Comparison of ENCODE assay signal across 12 cellular contexts in genomic region chrX:115232933-115233496, GRCh38. TPM values are rescaled to one million over a fixed set of nuclear protein-coding genes. Genes with fewer than 3 reads are reported as not detected.
DNase-seq lines count a peak whose midpoint lies in the region; ATAC-seq and TF ChIP-seq lines count a peak whose summit lies in the region.
"Had no signal": no experiment of that assay in that cellular context is flagged by ENCODE, and none has a peak within 500 bp of the region (broad histone marks: within the 10 kb centered on the region; RNA-seq: fewer than 3 reads in every experiment).

No MANE protein-coding gene starts in this region.

- no peak for ATAC-seq in GM18907 (IDR thresholded peaks at IDR 0.05; ENCODE audit: unreplicated experiment)

- H3K4me1 Mint-ChIP-seq in brain, result peaks cover 56% of the 10 kb centered on the region

- intact Hi-C loops in stomach (cut with DNase I; ENCODE audit: low total_unique reads), result no loop called here

- peak overlapping the region; percentile 92 to 97 (median 94) for H3K27ac Mint-ChIP-seq in brain

- H3K27ac ChIP-seq in stomach (peak overlapping the region in 4 of 5 donors; percentile 61 to 80 (median 72)), caudate nucleus (ENCODE audit: low read depth, low read length) (no peak overlapping the region)

- H3K9me3 ChIP-seq in HAP-1 (no peaks in the 10 kb centered on the region), stomach (no peaks in the 10 kb centered on the region)

- H3K36me3 Mint-ChIP-seq in brain, result no peaks in the 10 kb centered on the region

- WGBS in stomach, 5 donors, result 3 to 34% (median 13%) methylated on average over 6 of the region's 6 CpGs

- no peaks in the 10 kb centered on the region for H3K9me3 Mint-ChIP-seq in brain

- DNase-seq in HAP-1 (ENCODE audit: low spot score in 2 of 2) (peak in 1 of 2 experiments; percentile 9), kidney epithelial cell (ENCODE audit: low read depth) (no peak), stomach (no peak), caudate nucleus (lab: John Stamatoyannopoulos, UW) (no peak), NCI-H187 treated with DMSO at 0.1 percent for 48 hours (lab: John Stamatoyannopoulos, UW) (no peak)
- DNase-seq in activated CD8-positive, alpha-beta memory T cell treated with anti-CD3 and anti-CD28 coated beads, Interleukin-2, amount 50 U/mL, for 48 hours, result no peak
- DNase-seq: activated CD4-positive, CD25-positive, alpha-beta regulatory T cell treated with anti-CD3 and anti-CD28 coated beads, Interleukin-2, amount 50 U/mL, for 72 hours; NCI-H524 treated with DMSO at 0.1 percent for 48 hours had no signal

- H3K4me1 ChIP-seq in HAP-1, result peaks cover 46% of the 10 kb centered on the region
- no peaks in the 10 kb centered on the region for H3K4me1 ChIP-seq in stomach

- H3K4me3 Mint-ChIP-seq in brain, result peak overlapping the region; percentile 90 to 99 (median 95)

- TF ChIP-seq EP300 in stomach (IDR thresholded peaks at IDR 0.05), result no peak

- no peaks in the 10 kb centered on the region for H3K27me3 ChIP-seq in HAP-1 (ENCODE audit: low read depth)
- H3K27me3 ChIP-seq in kidney epithelial cell (ENCODE audit: control insufficient read depth, insufficient read depth, low read length), result peaks cover 5% of the 10 kb centered on the region
- H3K27me3 ChIP-seq in stomach, result peaks cover 0 to 20% (median 4%) of the 10 kb centered on the region in 3 donors

- H3K36me3 ChIP-seq in HAP-1 (replicated peaks), result no peaks in the 10 kb centered on the region
- H3K36me3 ChIP-seq in kidney epithelial cell (ENCODE audit: control insufficient read depth, insufficient read depth, low read length), result no peaks in the 10 kb centered on the region
- no peaks in the 10 kb centered on the region for H3K36me3 ChIP-seq in stomach

- TF ChIP-seq CTCF in brain (conservative IDR thresholded peaks at IDR 0.05) (no peak), kidney epithelial cell (IDR thresholded peaks at IDR 0.05; ENCODE audit: insufficient read depth, low read length, poor library complexity, severe bottlenecking) (no peak), stomach (IDR thresholded peaks at IDR 0.05) (no peak)

- no peak for TF ChIP-seq POLR2A in stomach (IDR thresholded peaks at IDR 0.05)

- peaks cover 15% of the 10 kb centered on the region for H3K27me3 Mint-ChIP-seq in brain

- in situ Hi-C loops in HAP-1 (cut with MboI; ENCODE audit: low sequenced_read_pairs), result no loop called here

- H3K4me3 ChIP-seq in HAP-1 (peak overlapping the region; percentile 73), kidney epithelial cell (ENCODE audit: low read depth, low read length) (peak overlapping the region; percentile 70), stomach (peak overlapping the region; percentile 53 to 61 (median 55))

RNA-seq across cellular contexts. Expression of gene LRCH2, which starts 0.9 kb away (rescaled TPM):
- polyA plus RNA-seq in brain (ENCODE audit: insufficient read depth, low read depth, low replicate concordance) (0.64 TPM), stomach (1 to 10 TPM; 1.2 to 2.1 (median 1.6) TPM)
- total RNA-seq in kidney epithelial cell (3.7 and 5.1 TPM in 2 replicates), stomach (10 to 100 TPM in 2 of 5 donors, 1 to 10 TPM in 2, under 1 TPM in 1; 0.58 to 21.8 (median 6.7) TPM)
- total RNA-seq: myocyte had no signal

RNA-seq across cellular contexts. Expression of gene RBMXL3, which starts 43.8 kb away (rescaled TPM):
- not detected for polyA plus RNA-seq in brain (ENCODE audit: insufficient read depth, low read depth, low replicate concordance)
- not detected in 2 replicates for total RNA-seq in kidney epithelial cell
- total RNA-seq in stomach, result not detected
- polyA plus RNA-seq in stomach, result not detected
- total RNA-seq: bronchial epithelial cell, myocyte had no signal

RNA-seq across cellular contexts. Expression of gene LUZP4, which starts 56.5 kb away (rescaled TPM):
- polyA plus RNA-seq in brain (ENCODE audit: insufficient read depth, low read depth, low replicate concordance) (not detected), stomach (not detected)
- total RNA-seq in kidney epithelial cell (not detected in 2 replicates), stomach (not detected)
- total RNA-seq: bronchial epithelial cell, myocyte had no signal
